In genomic region chr17:42853968-42854790, GRCh38 we compare ENCODE assay signal across 16 cellular contexts. TPM values are rescaled to one million over a fixed set of nuclear protein-coding genes. Genes with fewer than 3 reads are reported as not detected.
DNase-seq lines count a peak whose midpoint lies in the region; ATAC-seq and TF ChIP-seq lines count a peak whose summit lies in the region.
"Had no signal": no experiment of that assay in that cellular context is flagged by ENCODE, and none has a peak within 500 bp of the region (broad histone marks: within the 10 kb centered on the region; RNA-seq: fewer than 3 reads in every experiment).

No MANE protein-coding gene starts in this region.

- TF ChIP-seq EP300 in tibial nerve (IDR thresholded peaks at IDR 0.05): no peak

- peaks cover 3 to 15% of the 10 kb centered on the region in 2 donors for H3K36me3 ChIP-seq in ascending aorta
- no peaks in the 10 kb centered on the region for H3K36me3 ChIP-seq in left lung
- peaks cover 5 to 38% (median 25%) of the 10 kb centered on the region in 5 donors for H3K36me3 ChIP-seq in subcutaneous abdominal adipose tissue (ENCODE audit: control insufficient read depth in 5 of 5, insufficient read depth in 5 of 5, low read length in 5 of 5)
- no peaks in the 10 kb centered on the region for H3K36me3 ChIP-seq in tibial nerve

- H3K4me3 ChIP-seq in ascending aorta: peak overlapping the region; percentile 51 to 62
- peak overlapping the region; percentile 7 to 37 for H3K4me3 ChIP-seq in left lung
- peak overlapping the region; percentile 70 to 95 (median 75) for H3K4me3 ChIP-seq in subcutaneous abdominal adipose tissue (ENCODE audit: low read depth in 1 of 5, low read length in 5 of 5)
- H3K4me3 ChIP-seq in tibial nerve: peak overlapping the region in 2 of 4 donors; percentile 6 to 43

- H3K27me3 ChIP-seq in ascending aorta: no peaks in the 10 kb centered on the region
- H3K27me3 ChIP-seq in left lung: no peaks in the 10 kb centered on the region
- H3K27me3 ChIP-seq in subcutaneous abdominal adipose tissue (ENCODE audit: control insufficient read depth in 5 of 5, insufficient read depth in 4 of 5, low read length in 5 of 5): no peaks in the 10 kb centered on the region
- no peaks in the 10 kb centered on the region for H3K27me3 ChIP-seq in tibial nerve

- H3K9me3 ChIP-seq in ascending aorta (no peaks in the 10 kb centered on the region), left lung (no peaks in the 10 kb centered on the region), subcutaneous abdominal adipose tissue (ENCODE audit: control insufficient read depth in 5 of 5, low read length in 5 of 5) (no peaks in the 10 kb centered on the region), tibial nerve (no peaks in the 10 kb centered on the region)

- intact Hi-C loops in ascending aorta (cut with DNase I): no loop called here
- intact Hi-C loops in left lung (cut with DNase I): no loop called here

- no peak for TF ChIP-seq CTCF in ascending aorta (IDR thresholded peaks at IDR 0.05)
- no peak for TF ChIP-seq CTCF in left lung (IDR thresholded peaks at IDR 0.05)
- TF ChIP-seq CTCF in tibial nerve (IDR thresholded peaks at IDR 0.05): no peak

- WGBS in tibial nerve, 2 donors: 80 to 84% methylated on average over 15 of the region's 15 CpGs

- H3K9ac ChIP-seq in subcutaneous abdominal adipose tissue (ENCODE audit: low read length in 5 of 5): peak overlapping the region; percentile 72 to 89 (median 81)
- H3K9ac ChIP-seq: parathyroid adenoma had no signal

- peaks cover 0 to 23% of the 10 kb centered on the region in 2 donors for H3K4me1 ChIP-seq in ascending aorta
- peaks cover 0 to 12% of the 10 kb centered on the region in 2 donors for H3K4me1 ChIP-seq in left lung
- H3K4me1 ChIP-seq in subcutaneous abdominal adipose tissue (ENCODE audit: control insufficient read depth in 5 of 5, insufficient read depth in 5 of 5, low read length in 5 of 5): peaks cover 17 to 72% (median 64%) of the 10 kb centered on the region in 5 donors
- H3K4me1 ChIP-seq in tibial nerve: peaks cover 0 to 16% (median 2%) of the 10 kb centered on the region in 4 donors
- H3K4me1 ChIP-seq: parathyroid adenoma had no signal

- peak overlapping the region; percentile 83 to 84 for H3K27ac ChIP-seq in ascending aorta
- peak overlapping the region in 1 of 2 donors; percentile 29 for H3K27ac ChIP-seq in left lung
- peak overlapping the region; percentile 94 for H3K27ac ChIP-seq in subcutaneous abdominal adipose tissue (ENCODE audit: low read depth, low read length)
- no peak overlapping the region for H3K27ac ChIP-seq in tibial nerve
- H3K27ac ChIP-seq: parathyroid adenoma had no signal

- no peak for TF ChIP-seq POLR2A in tibial nerve (IDR thresholded peaks at IDR 0.05)

- ATAC-seq in left lung: no peak
- ATAC-seq: activated CD4-positive, CD25-positive, alpha-beta regulatory T cell treated with anti-CD3 and anti-CD28 coated beads, Interleukin-2, amount 50 U/mL, for 24 hours had no signal

- DNase-seq in ascending aorta (ENCODE audit: low spot score in 2 of 2) (no peak), left lung (no peak), tibial nerve (ENCODE audit: low spot score in 2 of 2) (no peak), AML-193 (lab: John Stamatoyannopoulos, UW) (no peak), cerebellar cortex (ENCODE audit: low spot score) (no peak)
- DNase-seq: foreskin fibroblast, GF-D8, MV-4-11, naive B cell, NCI-H2081 treated with DMSO at 0.1 percent for 48 hours, NCI-H526 had no signal

RNA-seq across cellular contexts. Expression of gene AOC3, which starts 3.2 kb away (rescaled TPM):
- total RNA-seq in ascending aorta (128 TPM), left lung (100 to 1,000 TPM in 1 of 2 donors, 10 to 100 TPM in 1; 56.6 to 155 TPM), tibial nerve (10 to 100 TPM; 49.0 to 74.1 (median 53.0) TPM)

RNA-seq across cellular contexts. Expression of gene AOC2, which starts 9.8 kb away (rescaled TPM):
- total RNA-seq in ascending aorta (not detected), left lung (1 to 10 TPM; 2.1 to 2.6 TPM), tibial nerve (1 to 10 TPM; 2.0 to 3.3 (median 3.0) TPM)

RNA-seq across cellular contexts. Expression of gene PSME3, which starts 21.0 kb away (rescaled TPM):
- total RNA-seq in ascending aorta (29.7 TPM), left lung (100 to 1,000 TPM in 1 of 2 donors, 10 to 100 TPM in 1; 95.7 to 131 TPM), tibial nerve (10 to 100 TPM; 42.2 to 86.7 (median 53.7) TPM)

RNA-seq across cellular contexts. Expression of gene BECN1, which starts 30.1 kb away (rescaled TPM):
- total RNA-seq in ascending aorta (66.1 TPM), left lung (10 to 100 TPM; 63.8 to 82.6 TPM), tibial nerve (100 to 1,000 TPM in 1 of 4 donors, 10 to 100 TPM in 3; 76.7 to 104 (median 80.4) TPM)

RNA-seq across cellular contexts. Expression of gene G6PC1, which starts 46.4 kb away (rescaled TPM):
- total RNA-seq in ascending aorta: not detected
- total RNA-seq in left lung: not detected
- total RNA-seq in tibial nerve: not detected
- total RNA-seq: activated T-helper 2 cell treated with anti-CD3 and anti-CD28 coated beads, Interferon-gamma antibody, Interleukin-2, Interleukin-4, amounts not matched to agents 10 μg/mL and 5 μg/mL and 100 μg/mL, durations not matched to agents 14 hours and 24 hours and 36 hours; SK-MEL-5 had no signal

Comparison
In these comparisons a context has a peak if more than half of its experiments do, and no peak if none do; other contexts are left out.
1. H3K27ac ChIP-seq: peak in ascending aorta (2 of 2) and subcutaneous abdominal adipose tissue (single experiment); none in tibial nerve (0 of 4).